9 cellular contexts compared by ENCODE assay signal in genomic region chr1:155185783-155186265, GRCh38. TPM values are rescaled to one million over a fixed set of nuclear protein-coding genes. Genes with fewer than 3 reads are reported as not detected.
DNase-seq lines count a peak whose midpoint lies in the region; ATAC-seq, FAIRE-seq and TF ChIP-seq lines count a peak whose summit lies in the region.
"Had no signal": no experiment of that assay in that cellular context is flagged by ENCODE, and none has a peak within 500 bp of the region (broad histone marks: within the 10 kb centered on the region; RNA-seq: fewer than 3 reads in every experiment).

No MANE protein-coding gene starts in this region.

- no peak overlapping the region for H3K4me3 ChIP-seq in BLaER1 treated with 17β-estradiol and CSF1 and Interleukin-3, amounts not matched to agents 10 nM and 100 nM

- H3K4me1 Mint-ChIP-seq in chondrocyte (ENCODE audit: low read depth) (peaks cover 9% of the 10 kb centered on the region), nephron progenitor cell (peaks cover 27% of the 10 kb centered on the region)
- peaks cover 6% of the 10 kb centered on the region for H3K4me1 Mint-ChIP-seq in activated naive CD4-positive, alpha-beta T cell treated with anti-CD3 and anti-CD28 coated beads, Interleukin-2, amount 10 ng/mL, durations not matched to agents 7 days and 5 days

- peaks cover 10 to 32% (median 23%) of the 10 kb centered on the region in 11 experiments; a peak in 20 of 22 replicates for H3K36me3 ChIP-seq in BLaER1 treated with 17β-estradiol and CSF1 and Interleukin-3, amounts not matched to agents 10 nM and 100 nM

- peak overlapping the region; percentile 69 to 88 (median 81); a peak in 20 of 22 replicates for H3K27ac ChIP-seq in BLaER1 treated with 17β-estradiol and CSF1 and Interleukin-3, amounts not matched to agents 10 nM and 100 nM
- H3K27ac ChIP-seq in foreskin keratinocyte: no peak overlapping the region

- no peaks in the 10 kb centered on the region for H3K27me3 Mint-ChIP-seq in chondrocyte (ENCODE audit: low read depth)
- peaks cover 7% of the 10 kb centered on the region for H3K27me3 Mint-ChIP-seq in nephron progenitor cell (ENCODE audit: low read depth, poor library complexity)
- H3K27me3 Mint-ChIP-seq in activated naive CD4-positive, alpha-beta T cell treated with anti-CD3 and anti-CD28 coated beads, Interleukin-2, amount 10 ng/mL, durations not matched to agents 7 days and 5 days: no peaks in the 10 kb centered on the region
- H3K27me3 Mint-ChIP-seq: natural killer cell treated with Interleukin-12 subunit alpha and Interleukin-12 subunit beta and Interleukin-15 and Interleukin-18, amount 100 ng/mL, for 72 hours had no signal

- H4K20me1 ChIP-seq in BLaER1 treated with 17β-estradiol and CSF1 and Interleukin-3, amounts not matched to agents 10 nM and 100 nM: peaks cover 0 to 6% (median 0%) of the 10 kb centered on the region in 11 experiments; a peak in 2 of 22 replicates

- no peak for TF ChIP-seq CTCF in chondrocyte (IDR thresholded peaks at IDR 0.05)
- no peak for TF ChIP-seq CTCF in nephron progenitor cell (IDR thresholded peaks at IDR 0.05)
- no peak for TF ChIP-seq CTCF in foreskin keratinocyte (conservative IDR thresholded peaks at IDR 0.05)

- peak overlapping the region; percentile 65 to 79 (median 74); a peak in 21 of 22 replicates for H3K9ac ChIP-seq in BLaER1 treated with 17β-estradiol and CSF1 and Interleukin-3, amounts not matched to agents 10 nM and 100 nM

- DNase-seq in chondrocyte (ENCODE audit: low spot score): peak; percentile 66
- no peak for DNase-seq in nephron progenitor cell
- DNase-seq in activated naive CD4-positive, alpha-beta T cell treated with anti-CD3 and anti-CD28 coated beads, Interleukin-2, amount 10 ng/mL, durations not matched to agents 7 days and 5 days: no peak
- no peak for DNase-seq in urothelium cell line (ENCODE audit: low spot score)
- DNase-seq in DMS114 treated with DMSO at 0.1 percent for 48 hours (lab: John Stamatoyannopoulos, UW; ENCODE audit: unreplicated experiment): no peak
- no peak for DNase-seq in foreskin keratinocyte

- H3K9me3 ChIP-seq in BLaER1 treated with 17β-estradiol and CSF1 and Interleukin-3, amounts not matched to agents 10 nM and 100 nM (replicated peaks in 1 of 11): no peaks in the 10 kb centered on the region

- H3K4me2 ChIP-seq in BLaER1 treated with 17β-estradiol and CSF1 and Interleukin-3, amounts not matched to agents 10 nM and 100 nM: peak overlapping the region; percentile 77 to 97 (median 90)

- H3K4me3 Mint-ChIP-seq in chondrocyte (ENCODE audit: unreplicated experiment) (no peak overlapping the region), nephron progenitor cell (no peak overlapping the region)
- H3K4me3 Mint-ChIP-seq in activated naive CD4-positive, alpha-beta T cell treated with anti-CD3 and anti-CD28 coated beads, Interleukin-2, amount 10 ng/mL, durations not matched to agents 7 days and 5 days: no peak overlapping the region
- H3K4me3 Mint-ChIP-seq: natural killer cell treated with Interleukin-12 subunit alpha and Interleukin-12 subunit beta and Interleukin-15 and Interleukin-18, amount 100 ng/mL, for 72 hours had no signal

- peaks cover 10% of the 10 kb centered on the region for H3K36me3 Mint-ChIP-seq in chondrocyte (ENCODE audit: low read depth)
- peaks cover 14% of the 10 kb centered on the region for H3K36me3 Mint-ChIP-seq in nephron progenitor cell (ENCODE audit: low read depth)
- peaks cover 20% of the 10 kb centered on the region for H3K36me3 Mint-ChIP-seq in activated naive CD4-positive, alpha-beta T cell treated with anti-CD3 and anti-CD28 coated beads, Interleukin-2, amount 10 ng/mL, durations not matched to agents 7 days and 5 days
- H3K36me3 Mint-ChIP-seq: natural killer cell treated with Interleukin-12 subunit alpha and Interleukin-12 subunit beta and Interleukin-15 and Interleukin-18, amount 100 ng/mL, for 72 hours had no signal

- peak; percentile 20 for ATAC-seq in HG02973 (IDR thresholded peaks at IDR 0.05; ENCODE audit: unreplicated experiment)
- ATAC-seq in foreskin keratinocyte: no peak

- CTCF ChIA-PET in activated naive CD4-positive, alpha-beta T cell treated with anti-CD3 and anti-CD28 coated beads, Interleukin-2, amount 10 ng/mL, durations not matched to agents 7 days and 5 days (lab: Charles Lee): interaction anchor here (0.9 to 1.7 kb wide), 3 partner anchors 9 to 13 kb away, joined by 3 to 4 read pairs (median 4); partner anchors contain the start of gene KRTCAP2

- H3K4me1 ChIP-seq in BLaER1 treated with 17β-estradiol and CSF1 and Interleukin-3, amounts not matched to agents 10 nM and 100 nM: peaks cover 40 to 69% (median 57%) of the 10 kb centered on the region in 10 experiments
- H3K4me1 ChIP-seq in foreskin keratinocyte: no peaks in the 10 kb centered on the region

- H3K27ac Mint-ChIP-seq in chondrocyte (ENCODE audit: unreplicated experiment): no peak overlapping the region
- H3K27ac Mint-ChIP-seq in nephron progenitor cell: peak overlapping the region; percentile 76
- no peak overlapping the region for H3K27ac Mint-ChIP-seq in activated naive CD4-positive, alpha-beta T cell treated with anti-CD3 and anti-CD28 coated beads, Interleukin-2, amount 10 ng/mL, durations not matched to agents 7 days and 5 days
- H3K27ac Mint-ChIP-seq: natural killer cell treated with Interleukin-12 subunit alpha and Interleukin-12 subunit beta and Interleukin-15 and Interleukin-18, amount 100 ng/mL, for 72 hours had no signal

- H3K27me3 ChIP-seq in BLaER1 treated with 17β-estradiol and CSF1 and Interleukin-3, amounts not matched to agents 10 nM and 100 nM: no peaks in the 10 kb centered on the region
- H3K27me3 ChIP-seq in foreskin keratinocyte: no peaks in the 10 kb centered on the region

- H3K9me3 Mint-ChIP-seq in chondrocyte (ENCODE audit: low read depth) (no peaks in the 10 kb centered on the region), nephron progenitor cell (no peaks in the 10 kb centered on the region)
- no peaks in the 10 kb centered on the region for H3K9me3 Mint-ChIP-seq in activated naive CD4-positive, alpha-beta T cell treated with anti-CD3 and anti-CD28 coated beads, Interleukin-2, amount 10 ng/mL, durations not matched to agents 7 days and 5 days
- H3K9me3 Mint-ChIP-seq: natural killer cell treated with Interleukin-12 subunit alpha and Interleukin-12 subunit beta and Interleukin-15 and Interleukin-18, amount 100 ng/mL, for 72 hours had no signal

- FAIRE-seq in urothelium cell line (lab: Jason Lieb, UNC): no peak

RNA-seq across cellular contexts. Expression of gene TRIM46, which starts 12.2 kb away (rescaled TPM):
- total RNA-seq in chondrocyte (9.6 to 10.7 TPM (median 9.7 TPM) in 3 replicates), foreskin keratinocyte (2.7 and 4.4 TPM in 2 replicates)
- 3.6 and 3.8 TPM in 2 replicates for polyA plus RNA-seq in foreskin keratinocyte

RNA-seq across cellular contexts. Expression of gene KRTCAP2, which starts 12.7 kb away (rescaled TPM):
- total RNA-seq in chondrocyte: 159 to 202 TPM (median 174 TPM) in 3 replicates
- 176 and 184 TPM in 2 replicates for total RNA-seq in foreskin keratinocyte
- polyA plus RNA-seq in foreskin keratinocyte: 274 and 294 TPM in 2 replicates

RNA-seq across cellular contexts. Expression of gene THBS3, which starts 21.9 kb away (rescaled TPM):
- 112 to 127 TPM (median 118 TPM) in 3 replicates for total RNA-seq in chondrocyte
- total RNA-seq in foreskin keratinocyte: 9.4 and 13.1 TPM in 2 replicates
- polyA plus RNA-seq in foreskin keratinocyte: 8.5 and 12.7 TPM in 2 replicates

RNA-seq across cellular contexts. Expression of gene MTX1, which starts 22.7 kb away (rescaled TPM):
- 28.2 to 49.1 TPM (median 29.8 TPM) in 3 replicates for total RNA-seq in chondrocyte
- total RNA-seq in foreskin keratinocyte: 71.7 and 72.2 TPM in 2 replicates
- polyA plus RNA-seq in foreskin keratinocyte: 92.6 and 97.3 TPM in 2 replicates

RNA-seq across cellular contexts. Expression of gene DPM3, which starts 45.5 kb away (rescaled TPM):
- total RNA-seq in chondrocyte (41.3 to 73.3 TPM (median 48.9 TPM) in 3 replicates), foreskin keratinocyte (37.4 and 45.2 TPM in 2 replicates)
- polyA plus RNA-seq in foreskin keratinocyte: 84.4 and 94.5 TPM in 2 replicates
